ENCODE assay signal across 8 cellular contexts in genomic region chr12:48119834-48120195, GRCh38. TPM values are rescaled to one million over a fixed set of nuclear protein-coding genes. Genes with fewer than 3 reads are reported as not detected.
DNase-seq lines count a peak whose midpoint lies in the region; ATAC-seq and TF ChIP-seq lines count a peak whose summit lies in the region.

No MANE protein-coding gene starts in this region.

- no peak overlapping the region for H3K27ac Mint-ChIP-seq in activated CD8-positive, alpha-beta memory T cell treated with anti-CD3 and anti-CD28 coated beads, Interleukin-2, amount 10 ng/mL, durations not matched to agents 7 days and 5 days
- peak overlapping the region; percentile 69 to 79 for H3K27ac Mint-ChIP-seq in activated naive CD4-positive, alpha-beta T cell treated with anti-CD3 and anti-CD28 coated beads, Interleukin-2, amount 50 U/mL, for 72 hours
- peak overlapping the region in 1 of 6 donors; percentile 60 for H3K27ac Mint-ChIP-seq in immature natural killer cell

- no peaks in the 10 kb centered on the region for H3K9me3 Mint-ChIP-seq in activated CD8-positive, alpha-beta memory T cell treated with anti-CD3 and anti-CD28 coated beads, Interleukin-2, amount 10 ng/mL, durations not matched to agents 7 days and 5 days (ENCODE audit: low read depth)
- no peaks in the 10 kb centered on the region for H3K9me3 Mint-ChIP-seq in activated naive CD4-positive, alpha-beta T cell treated with anti-CD3 and anti-CD28 coated beads, Interleukin-2, amount 50 U/mL, for 72 hours
- no peaks in the 10 kb centered on the region for H3K9me3 Mint-ChIP-seq in immature natural killer cell

- peaks cover 2% of the 10 kb centered on the region for H3K36me3 Mint-ChIP-seq in activated CD8-positive, alpha-beta memory T cell treated with anti-CD3 and anti-CD28 coated beads, Interleukin-2, amount 10 ng/mL, durations not matched to agents 7 days and 5 days
- peaks cover 9 to 11% of the 10 kb centered on the region in 2 donors for H3K36me3 Mint-ChIP-seq in activated naive CD4-positive, alpha-beta T cell treated with anti-CD3 and anti-CD28 coated beads, Interleukin-2, amount 50 U/mL, for 72 hours
- H3K36me3 Mint-ChIP-seq in immature natural killer cell = no peaks in the 10 kb centered on the region

- peak overlapping the region; percentile 99 for H3K4me3 Mint-ChIP-seq in activated CD8-positive, alpha-beta memory T cell treated with anti-CD3 and anti-CD28 coated beads, Interleukin-2, amount 10 ng/mL, durations not matched to agents 7 days and 5 days
- H3K4me3 Mint-ChIP-seq in immature natural killer cell = peak overlapping the region; percentile 32 to 94 (median 85)

- CTCF ChIA-PET in activated CD8-positive, alpha-beta memory T cell treated with anti-CD3 and anti-CD28 coated beads, Interleukin-2, amount 10 ng/mL, durations not matched to agents 7 days and 5 days (lab: Charles Lee) = interaction anchor here (1.0 to 2.2 kb wide), 2 partner anchors 13 to 37 kb away, joined by 3 to 6 read pairs; partner anchors contain the start of gene ASB8

- no peaks in the 10 kb centered on the region for H3K36me3 ChIP-seq in testis (ENCODE audit: low read depth, missing control alignments)

- no peaks in the 10 kb centered on the region for H3K27me3 ChIP-seq in testis

- no peak for ATAC-seq in activated CD8-positive, alpha-beta memory T cell treated with anti-CD3 and anti-CD28 coated beads, Interleukin-2, amount 10 ng/mL, durations not matched to agents 7 days and 5 days
- ATAC-seq in activated naive CD4-positive, alpha-beta T cell treated with anti-CD3 and anti-CD28 coated beads, Interleukin-2, amount 50 U/mL, for 72 hours = no peak
- ATAC-seq in GM21360 (IDR thresholded peaks at IDR 0.05; ENCODE audit: unreplicated experiment) = no peak

- no peak for DNase-seq in activated CD8-positive, alpha-beta memory T cell treated with anti-CD3 and anti-CD28 coated beads, Interleukin-2, amount 10 ng/mL, durations not matched to agents 7 days and 5 days
- no peak for DNase-seq in activated CD8-positive, alpha-beta memory T cell treated with anti-CD3 and anti-CD28 coated beads, Interleukin-2, amount 50 U/mL, for 4 hours
- DNase-seq in activated naive CD4-positive, alpha-beta T cell treated with anti-CD3 and anti-CD28 coated beads, Interleukin-2, amount 50 U/mL, for 72 hours (ENCODE audit: low spot score in 2 of 2) = no peak
- no peak for DNase-seq in immature natural killer cell
- no peak for DNase-seq in testis
- no peak for DNase-seq in activated CD4-positive, CD25-positive, alpha-beta regulatory T cell treated with anti-CD3 and anti-CD28 coated beads, Interleukin-2, amount 50 U/mL, for 72 hours
- no peak for DNase-seq in GM03348 (ENCODE audit: low spot score)

- peaks cover 24% of the 10 kb centered on the region for H3K4me1 Mint-ChIP-seq in activated CD8-positive, alpha-beta memory T cell treated with anti-CD3 and anti-CD28 coated beads, Interleukin-2, amount 10 ng/mL, durations not matched to agents 7 days and 5 days
- peaks cover 9 to 23% of the 10 kb centered on the region in 2 donors for H3K4me1 Mint-ChIP-seq in immature natural killer cell

- peak overlapping the region; percentile 61 to 83 for H3K4me3 ChIP-seq in testis

- peak overlapping the region; percentile 59 to 73 for H3K27ac ChIP-seq in testis

- WGBS in testis, 2 donors = 1 to 2% methylated on average over 5 of the region's 5 CpGs

- no peak for TF ChIP-seq POLR2A in testis (IDR thresholded peaks at IDR 0.05)

- H3K9me3 ChIP-seq in testis = no peaks in the 10 kb centered on the region

- peaks cover 9% of the 10 kb centered on the region for H3K4me1 ChIP-seq in testis

- peaks cover 14% of the 10 kb centered on the region for H3K27me3 Mint-ChIP-seq in activated CD8-positive, alpha-beta memory T cell treated with anti-CD3 and anti-CD28 coated beads, Interleukin-2, amount 10 ng/mL, durations not matched to agents 7 days and 5 days
- H3K27me3 Mint-ChIP-seq in immature natural killer cell (ENCODE audit: low read depth in 3 of 3) = peaks cover 0 to 4% (median 3%) of the 10 kb centered on the region in 3 donors

- no peak for TF ChIP-seq CTCF in testis (IDR thresholded peaks at IDR 0.05)

- intact Hi-C loops in testis (cut with DNase I; ENCODE audit: low total_unique reads) = no loop called here

RNA-seq across cellular contexts. Expression of gene PFKM, which starts 0.7 kb away (rescaled TPM):
- total RNA-seq in activated CD8-positive, alpha-beta memory T cell treated with anti-CD3 and anti-CD28 coated beads, Interleukin-2, amount 10 ng/mL, durations not matched to agents 7 days and 5 days = 10 to 100 TPM; 25.0 to 28.3 TPM
- total RNA-seq in activated naive CD4-positive, alpha-beta T cell treated with anti-CD3 and anti-CD28 coated beads, Interleukin-2, amount 50 U/mL, for 72 hours = 10 to 100 TPM; 80.3 to 81.3 TPM
- polyA plus RNA-seq in immature natural killer cell (1 to 10 TPM; 2.0 to 2.7 (median 2.7) TPM), testis (ENCODE audit: insufficient read depth, low read depth, low replicate concordance) (190 TPM)
- 100 to 1,000 TPM in 1 of 2 donors, 10 to 100 TPM in 1; 99.6 to 104 TPM for total RNA-seq in testis

RNA-seq across cellular contexts. Expression of gene SENP1, which starts 13.9 kb away (rescaled TPM):
- 10 to 100 TPM; 41.3 to 54.8 TPM for total RNA-seq in activated CD8-positive, alpha-beta memory T cell treated with anti-CD3 and anti-CD28 coated beads, Interleukin-2, amount 10 ng/mL, durations not matched to agents 7 days and 5 days
- total RNA-seq in activated naive CD4-positive, alpha-beta T cell treated with anti-CD3 and anti-CD28 coated beads, Interleukin-2, amount 50 U/mL, for 72 hours = 10 to 100 TPM; 39.9 to 69.8 TPM
- polyA plus RNA-seq in immature natural killer cell (10 to 100 TPM in 1 of 3 donors, 1 to 10 TPM in 2; 4.0 to 14.6 (median 8.5) TPM), testis (ENCODE audit: insufficient read depth, low read depth, low replicate concordance) (148 TPM)
- 100 to 1,000 TPM in 1 of 2 donors, 10 to 100 TPM in 1; 84.2 to 105 TPM for total RNA-seq in testis

RNA-seq across cellular contexts. Expression of gene ASB8, which starts 37.5 kb away (rescaled TPM):
- total RNA-seq in activated CD8-positive, alpha-beta memory T cell treated with anti-CD3 and anti-CD28 coated beads, Interleukin-2, amount 10 ng/mL, durations not matched to agents 7 days and 5 days = 10 to 100 TPM; 40.2 to 43.1 TPM
- total RNA-seq in activated naive CD4-positive, alpha-beta T cell treated with anti-CD3 and anti-CD28 coated beads, Interleukin-2, amount 50 U/mL, for 72 hours = 10 to 100 TPM; 30.7 to 45.3 TPM
- polyA plus RNA-seq in immature natural killer cell = 100 to 1,000 TPM in 1 of 3 donors, 10 to 100 TPM in 2; 68.0 to 140 (median 84.2) TPM
- 10 to 100 TPM; 34.7 to 55.4 TPM for total RNA-seq in testis
- 46.8 TPM for polyA plus RNA-seq in testis (ENCODE audit: insufficient read depth, low read depth, low replicate concordance)
